In genomic region chr6:145295746-145296145, GRCh38 we compare ENCODE assay signal across 6 cellular contexts.
"Had no signal": no experiment of that assay in that cellular context is flagged by ENCODE, and none has a peak within 500 bp of the region (broad histone marks: within the 10 kb centered on the region; RNA-seq: fewer than 3 reads in every experiment).

No MANE protein-coding gene starts in this region.

- H3K27ac Mint-ChIP-seq: HFFc6, IgD-negative memory B cell had no signal

- H3K4me1 Mint-ChIP-seq: IgD-negative memory B cell had no signal

- H3K9ac ChIP-seq: GM23248 had no signal

- DNase-seq: GM23248, H9, HFFc6, KBM-7 had no signal

- H3K4me3 Mint-ChIP-seq: H9, HFFc6 had no signal

- H2AFZ ChIP-seq: GM23248 had no signal

- H3K27ac ChIP-seq: GM23248 had no signal

- H3K36me3 Mint-ChIP-seq: IgD-negative memory B cell had no signal

- H3K27me3 Mint-ChIP-seq: IgD-negative memory B cell had no signal

- H3K9me3 Mint-ChIP-seq: H9, HFFc6 had no signal

- ATAC-seq: HCT116 had no signal

- H3K4me3 ChIP-seq: GM23248 had no signal
